ENCODE assay signal across 31 cellular contexts in genomic region chr4:126682250-126682649, GRCh38.
DNase-seq lines count a peak whose midpoint lies in the region; ATAC-seq, FAIRE-seq and TF ChIP-seq lines count a peak whose summit lies in the region.
"Had no signal": no experiment of that assay in that cellular context is flagged by ENCODE, and none has a peak within 500 bp of the region (broad histone marks: within the 10 kb centered on the region; RNA-seq: fewer than 3 reads in every experiment).

No MANE protein-coding gene starts in this region.

- no TSS peak for BruUV-seq in K562 (replicated peaks; lab: Mats Ljungman, UMichigan)

- TF ChIP-seq CTCF in K562 (IDR thresholded peaks at IDR 0.05 in 2 of 3, conservative IDR thresholded peaks at IDR 0.05 in 1 of 3; ENCODE audit: insufficient read depth in 2 of 3, low read depth in 1 of 3, low read length in 3 of 3) = no peak

- no peak overlapping the region for H3K4me3 ChIP-seq in GM23248
- H3K4me3 ChIP-seq in SK-N-MC = 0 out of 2 replicates have a peak overlapping the region, but pooled peaks have one; percentile 8
- no peak overlapping the region for H3K4me3 ChIP-seq in K562
- H3K4me3 ChIP-seq: A549; BLaER1; BLaER1 treated with 17β-estradiol and CSF1 and Interleukin-3, amounts not matched to agents 10 nM and 100 nM had no signal

- H3K9ac ChIP-seq in GM23248 = no peak overlapping the region
- peak overlapping the region; percentile 25 for H3K9ac ChIP-seq in SK-N-MC (ENCODE audit: insufficient read length)
- H3K9ac ChIP-seq in K562 (ENCODE audit: insufficient read depth in 1 of 2, low read depth in 2 of 2, low read length in 2 of 2) = no peak overlapping the region
- H3K9ac ChIP-seq: BLaER1; BLaER1 treated with 17β-estradiol and CSF1 and Interleukin-3, amounts not matched to agents 10 nM and 100 nM had no signal

- H3K27me3 ChIP-seq in GM23248 (replicated peaks; ENCODE audit: insufficient read depth) (no peaks in the 10 kb centered on the region), K562 (ENCODE audit: control insufficient read depth in 2 of 2, insufficient read depth in 2 of 2, low read length in 2 of 2) (no peaks in the 10 kb centered on the region)
- H3K27me3 ChIP-seq: BE2C; BLaER1; BLaER1 treated with 17β-estradiol and CSF1 and Interleukin-3, amounts not matched to agents 10 nM and 100 nM had no signal

- no peak overlapping the region for H3K4me2 ChIP-seq in GM23248 (ENCODE audit: unreplicated experiment)
- H3K4me2 ChIP-seq in K562 (ENCODE audit: insufficient read depth, low read length) = no peak overlapping the region
- H3K4me2 ChIP-seq: A549; BLaER1; BLaER1 treated with 17β-estradiol and CSF1 and Interleukin-3, amounts not matched to agents 10 nM and 100 nM had no signal

- TF ChIP-seq RAD21 in K562 (CRISPR knock-in tag; conservative IDR thresholded peaks at IDR 0.05 in 1 of 2, IDR thresholded peaks at IDR 0.05 in 1 of 2) = no peak

- H3K4me1 ChIP-seq in GM23248 (ENCODE audit: insufficient read depth) (no peaks in the 10 kb centered on the region), K562 (replicated peaks in 1 of 2; ENCODE audit: control insufficient read depth in 2 of 2, insufficient read depth in 2 of 2, low read length in 2 of 2) (0 out of 5 replicates have a peak, but pooled peaks cover 0 to 3% of the 10 kb centered on the region in 2 experiments)
- H3K4me1 ChIP-seq: A549; BE2C; BLaER1; BLaER1 treated with 17β-estradiol and CSF1 and Interleukin-3, amounts not matched to agents 10 nM and 100 nM; Caco-2 had no signal

- DNase-seq in GM23248 = no peak
- no peak for DNase-seq in SK-N-MC (ENCODE audit: low read depth, low spot score)
- no peak for DNase-seq in K562 (ENCODE audit: extremely low read depth in 1 of 4, low spot score in 3 of 4)
- DNase-seq in posterior vena cava (ENCODE audit: low spot score) = no peak
- DNase-seq in kidney glomerular epithelial cell (lab: John Stamatoyannopoulos, UW) = no peak
- DNase-seq: 8988T; ACHN; AML-193; BE2C; C1 segment of cervical spinal cord; Caco-2; Calu3; CD4-positive, alpha-beta memory T cell; CD4-positive, alpha-beta T cell; CD4-positive, CD25-positive, alpha-beta regulatory T cell; CD8-positive, alpha-beta memory T cell; CD8-positive, alpha-beta T cell; COR-L47; DMS 273 treated with DMSO at 0.1 percent for 48 hours; DMS153; DMS53; DMS79; DMS79 treated with DMSO at 0.1 percent for 48 hours; DND-41; EL had no signal

- no peaks in the 10 kb centered on the region for H3K9me3 ChIP-seq in GM23248 (ENCODE audit: low read depth)
- H3K9me3 ChIP-seq in SK-N-MC (ENCODE audit: low read depth, low read length) = no peaks in the 10 kb centered on the region
- H3K9me3 ChIP-seq in K562 (replicated peaks; ENCODE audit: control insufficient read depth, insufficient read depth, low read depth, low read length) = no peaks in the 10 kb centered on the region
- H3K9me3 ChIP-seq: A549; BE2C; BLaER1; BLaER1 treated with 17β-estradiol and CSF1 and Interleukin-3, amounts not matched to agents 10 nM and 100 nM; Caco-2 had no signal

- no peak for TF ChIP-seq EP300 in K562 (IDR thresholded peaks at IDR 0.05; ENCODE audit: low read length)

- CTCF ChIA-PET in K562 (lab: Yijun Ruan, JAX; ENCODE audit: low intra/inter-chr PET ratio) = no interaction called here

- H2AFZ ChIP-seq in GM23248 = peak overlapping the region; percentile 42
- H2AFZ ChIP-seq in K562 (ENCODE audit: low read depth, low read length) = no peak overlapping the region

- no peaks in the 10 kb centered on the region for H3K9me2 ChIP-seq in GM23248 (ENCODE audit: insufficient read depth)

- no peaks in the 10 kb centered on the region for H3K79me2 ChIP-seq in GM23248 (ENCODE audit: insufficient read depth)
- H3K79me2 ChIP-seq in K562 (ENCODE audit: control insufficient read depth, insufficient read depth, low read length) = peaks cover 92% of the 10 kb centered on the region

- no peaks in the 10 kb centered on the region for H3K36me3 ChIP-seq in GM23248 (ENCODE audit: low read depth)
- H3K36me3 ChIP-seq in SK-N-MC (ENCODE audit: insufficient read depth, low read length) = no peaks in the 10 kb centered on the region
- H3K36me3 ChIP-seq in K562 (ENCODE audit: control insufficient read depth, insufficient read depth, low read length) = peaks cover 46% of the 10 kb centered on the region
- H3K36me3 ChIP-seq: BE2C; BLaER1; BLaER1 treated with 17β-estradiol and CSF1 and Interleukin-3, amounts not matched to agents 10 nM and 100 nM had no signal

- H4K20me1 ChIP-seq in GM23248 (ENCODE audit: insufficient read depth) (no peaks in the 10 kb centered on the region), K562 (replicated peaks; ENCODE audit: control insufficient read depth, insufficient read depth, low read length) (no peaks in the 10 kb centered on the region)
- H4K20me1 ChIP-seq: BLaER1; BLaER1 treated with 17β-estradiol and CSF1 and Interleukin-3, amounts not matched to agents 10 nM and 100 nM had no signal

- no peak for TF ChIP-seq POLR2A in K562 (conservative IDR thresholded peaks at IDR 0.05)

- POLR2A ChIA-PET in K562 (lab: Yijun Ruan, JAX) = interaction anchor here (0.6 kb wide), 1 partner anchor 186 kb away, joined by 3 read pairs; no protein-coding TSS in a partner anchor

- intact Hi-C loops in K562 (cut with micrococcal nuclease) (no loop called here), posterior vena cava (cut with DNase I) (no loop called here)

- in situ Hi-C loops in GM23248 (cut with MboI) (no loop called here), K562 (cut with MboI) (no loop called here)

- no peaks in the 10 kb centered on the region for H3F3A ChIP-seq in GM23248 (ENCODE audit: insufficient read depth)

- ATAC-seq in K562 (no peak), HG03108 (IDR thresholded peaks at IDR 0.05; ENCODE audit: unreplicated experiment) (no peak)
- ATAC-seq: A549; CD8-positive, alpha-beta T cell had no signal

- no peaks in the 10 kb centered on the region for H3K9me1 ChIP-seq in K562 (ENCODE audit: control insufficient read depth, insufficient read depth, low read length)

- H3K27ac ChIP-seq in GM23248 (no peak overlapping the region), SK-N-MC (peak overlapping the region; percentile 63; the same call in 1 of the 2 replicates), K562 (ENCODE audit: extremely low read depth, low read depth, low read length) (no peak overlapping the region)
- H3K27ac ChIP-seq: 22Rv1; A549; BLaER1; BLaER1 treated with 17β-estradiol and CSF1 and Interleukin-3, amounts not matched to agents 10 nM and 100 nM; C4-2B had no signal

- no peak for FAIRE-seq in K562 (lab: Jason Lieb, UNC)
- FAIRE-seq: A549 had no signal

TF ChIP-seq in K562, 482 proteins besides CTCF, POLR2A, EP300 and RAD21 (continues in another document):
- TF ChIP-seq ELF1 (tag; IDR thresholded peaks at IDR 0.05) (no peak), JUN (IDR thresholded peaks at IDR 0.05; ENCODE audit: borderline replicate concordance, low read depth, low read length) (no peak), JUN (CRISPR knock-in tag; IDR thresholded peaks at IDR 0.05; ENCODE audit: borderline replicate concordance) (no peak), C11orf30 (IDR thresholded peaks at IDR 0.05; ENCODE audit: low read depth) (peak; percentile 55), LARP7 (IDR thresholded peaks at IDR 0.05) (no peak), THAP12 (CRISPR knock-in tag; IDR thresholded peaks at IDR 0.05) (no peak), NONO (IDR thresholded peaks at IDR 0.05; ENCODE audit: low read depth in 2 of 2, low read length in 1 of 2) (no peak), ATF1 (CRISPR knock-in tag; IDR thresholded peaks at IDR 0.05) (no peak), ATF1 (tag; IDR thresholded peaks at IDR 0.05) (no peak), ZNF583 (CRISPR knock-in tag; IDR thresholded peaks at IDR 0.05) (no peak), MAFG (tag; conservative IDR thresholded peaks at IDR 0.05) (peak; percentile 42), ZNF316 (IDR thresholded peaks at IDR 0.05) (peak; percentile 80), ILK (tag; IDR thresholded peaks at IDR 0.05; ENCODE audit: borderline replicate concordance, low read depth) (no peak), LEF1 (IDR thresholded peaks at IDR 0.05) (no peak), RBM39 (optimal IDR thresholded peaks at IDR 0.05; ENCODE audit: low read depth, low read length) (no peak), CBX3 (IDR thresholded peaks at IDR 0.05; ENCODE audit: borderline replicate concordance in 1 of 2, low read length in 2 of 2) (no peak), CBX8 (IDR thresholded peaks at IDR 0.05; ENCODE audit: borderline replicate concordance, extremely low read depth, low read depth, low read length, poor library complexity, severe bottlenecking) (no peak)
